21 cellular contexts compared by ENCODE assay signal in genomic region chr3:43128458-43128857, GRCh38.
"Had no signal": no experiment of that assay in that cellular context is flagged by ENCODE, and none has a peak within 500 bp of the region (broad histone marks: within the 10 kb centered on the region; RNA-seq: fewer than 3 reads in every experiment).

No MANE protein-coding gene starts in this region.

- DNase-seq: dermis blood vessel endothelial cell; effector memory CD4-positive, alpha-beta T cell; hypothalamus; kidney; mammary epithelial cell; naive thymus-derived CD8-positive, alpha-beta T cell; nephron progenitor cell; nucleus accumbens; right cardiac atrium; sigmoid colon; stimulated activated CD4-positive, alpha-beta T cell treated with anti-CD3 and anti-CD28 coated beads, Interleukin-2, amount 100 ng/mL, for 24 hours; stimulated activated CD4-positive, alpha-beta T cell treated with anti-CD3 and anti-CD28 coated beads, Interleukin-4, amount 100 ng/mL, for 24 hours; stimulated activated naive CD4-positive, alpha-beta T cell treated with Interleukin-2 at 50 U/mL for 16 hours; stomach; thyroid gland had no signal

- H3K9me3 ChIP-seq: esophagus muscularis mucosa, prostate gland, sigmoid colon, thyroid gland, vagina had no signal

- H3K27ac ChIP-seq: coronary artery, esophagus muscularis mucosa, prostate gland, sigmoid colon, stomach, thyroid gland, vagina had no signal

- H3K36me3 ChIP-seq: esophagus muscularis mucosa, prostate gland, sigmoid colon, stomach, thyroid gland, vagina had no signal

- H3K4me1 ChIP-seq: prostate gland, sigmoid colon, stomach, thyroid gland, vagina had no signal

- H3K27me3 ChIP-seq: esophagus muscularis mucosa, sigmoid colon, stomach, thyroid gland, vagina had no signal

- ATAC-seq: left lobe of liver; naive thymus-derived CD8-positive, alpha-beta T cell; right cardiac atrium; stimulated activated effector memory CD8-positive, alpha-beta T cell treated with anti-CD3 and anti-CD28 coated beads, Interleukin-12 subunit alpha, Interleukin-12 subunit beta, amount 100 ng/mL, for 72 hours had no signal

- H3K4me3 ChIP-seq: coronary artery, esophagus muscularis mucosa, prostate gland, sigmoid colon, stomach, thyroid gland, vagina had no signal
